In genomic region chr15:52257734-52258062, GRCh38 we compare ENCODE assay signal across 12 cellular contexts. TPM values are rescaled to one million over a fixed set of nuclear protein-coding genes. Genes with fewer than 3 reads are reported as not detected.
DNase-seq lines count a peak whose midpoint lies in the region; ATAC-seq, FAIRE-seq and TF ChIP-seq lines count a peak whose summit lies in the region.
"Had no signal": no experiment of that assay in that cellular context is flagged by ENCODE, and none has a peak within 500 bp of the region (broad histone marks: within the 10 kb centered on the region; RNA-seq: fewer than 3 reads in every experiment).

No MANE protein-coding gene starts in this region.

- DNase-seq in AG20443 (ENCODE audit: low spot score) = peak; percentile 77
- peak; percentile 57 for DNase-seq in astrocyte (ENCODE audit: low read depth)
- peak; percentile 69 for DNase-seq in kidney epithelial cell (ENCODE audit: low read depth)
- no peak for DNase-seq in activated CD4-positive, alpha-beta T cell treated with anti-CD3 and anti-CD28 coated beads, Interleukin-2, amount 50 U/mL, for 1 hour
- DNase-seq in activated CD4-positive, alpha-beta T cell treated with anti-CD3 and anti-CD28 coated beads, Interleukin-2, amount 10 ng/mL, durations not matched to agents 7 days and 5 days = no peak
- DNase-seq: CD4-positive, CD25-positive, alpha-beta regulatory T cell; sigmoid colon had no signal

- no peaks in the 10 kb centered on the region for H3K9me3 ChIP-seq in astrocyte (ENCODE audit: insufficient read depth, low read depth, low read length)
- H3K9me3 ChIP-seq: sigmoid colon, SJSA1 had no signal

- ATAC-seq in GM18861 (IDR thresholded peaks at IDR 0.05; ENCODE audit: unreplicated experiment) (no peak), GM21723 (IDR thresholded peaks at IDR 0.05; ENCODE audit: unreplicated experiment) (no peak)
- ATAC-seq: stimulated activated effector memory CD8-positive, alpha-beta T cell treated with anti-CD3 and anti-CD28 coated beads, Interleukin-12 subunit alpha, Interleukin-12 subunit beta, amount 100 ng/mL, for 72 hours had no signal

- POLR2A ChIA-PET in activated CD4-positive, alpha-beta T cell treated with anti-CD3 and anti-CD28 coated beads, Interleukin-2, amount 10 ng/mL, durations not matched to agents 7 days and 5 days (lab: Charles Lee) = no interaction called here

- CTCF ChIA-PET in activated CD4-positive, alpha-beta T cell treated with anti-CD3 and anti-CD28 coated beads, Interleukin-2, amount 10 ng/mL, durations not matched to agents 7 days and 5 days (lab: Charles Lee) = interaction anchor here (1.1 to 4.3 kb wide), 8 partner anchors 9 to 477 kb away, joined by 3 to 31 read pairs (median 4); no protein-coding TSS in a partner anchor

- H3K4me1 Mint-ChIP-seq in astrocyte (ENCODE audit: low read depth, unreplicated experiment) = peaks cover 37% of the 10 kb centered on the region
- peaks cover 77% of the 10 kb centered on the region for H3K4me1 Mint-ChIP-seq in activated CD4-positive, alpha-beta T cell treated with anti-CD3 and anti-CD28 coated beads, Interleukin-2, amount 10 ng/mL, durations not matched to agents 7 days and 5 days

- H3K36me3 ChIP-seq in KMS-11 (ENCODE audit: insufficient read depth) (no peaks in the 10 kb centered on the region), astrocyte (ENCODE audit: insufficient read depth, low read length) (no peaks in the 10 kb centered on the region), kidney epithelial cell (ENCODE audit: control insufficient read depth, insufficient read depth, low read length) (no peaks in the 10 kb centered on the region)
- H3K36me3 ChIP-seq: sigmoid colon, SJSA1 had no signal

- peaks cover 2% of the 10 kb centered on the region for H3K27me3 Mint-ChIP-seq in astrocyte (ENCODE audit: low read depth, unreplicated experiment)
- no peaks in the 10 kb centered on the region for H3K27me3 Mint-ChIP-seq in activated CD4-positive, alpha-beta T cell treated with anti-CD3 and anti-CD28 coated beads, Interleukin-2, amount 10 ng/mL, durations not matched to agents 7 days and 5 days

- TF ChIP-seq CTCF in KMS-11 (conservative IDR thresholded peaks at IDR 0.05; ENCODE audit: low read depth, low read length) (no peak), astrocyte (IDR thresholded peaks at IDR 0.05; ENCODE audit: insufficient read depth, low read depth, low read length) (no peak), kidney epithelial cell (IDR thresholded peaks at IDR 0.05; ENCODE audit: insufficient read depth, low read length, poor library complexity, severe bottlenecking) (no peak)

- no peak overlapping the region for H3K4me3 ChIP-seq in KMS-11 (IDR thresholded peaks at IDR 0.05; ENCODE audit: insufficient read depth, low read depth, low read length)
- no peak overlapping the region for H3K4me3 ChIP-seq in astrocyte (ENCODE audit: insufficient read depth, low read depth, low read length)
- H3K4me3 ChIP-seq in kidney epithelial cell (ENCODE audit: low read depth, low read length) = no peak overlapping the region
- H3K4me3 ChIP-seq: sigmoid colon, SJSA1 had no signal

- H3K27ac ChIP-seq in KMS-11 = peak overlapping the region; percentile 49; the same call in 1 of the 2 replicates
- H3K27ac ChIP-seq in astrocyte (ENCODE audit: low read depth, low read length) = no peak overlapping the region
- H3K27ac ChIP-seq: sigmoid colon, SJSA1 had no signal

- H3K4me2 ChIP-seq in KMS-11 (0 out of 2 replicates have a peak overlapping the region, but pooled peaks have one; percentile 65), astrocyte (ENCODE audit: low read length) (peak overlapping the region; percentile 31)

- H4K20me1 ChIP-seq in KMS-11 (ENCODE audit: insufficient read depth) = no peaks in the 10 kb centered on the region
- H4K20me1 ChIP-seq in astrocyte (ENCODE audit: insufficient read depth, low read length) = no peaks in the 10 kb centered on the region

- H3K4me3 Mint-ChIP-seq in astrocyte (ENCODE audit: unreplicated experiment) = no peak overlapping the region
- no peak overlapping the region for H3K4me3 Mint-ChIP-seq in activated CD4-positive, alpha-beta T cell treated with anti-CD3 and anti-CD28 coated beads, Interleukin-2, amount 10 ng/mL, durations not matched to agents 7 days and 5 days

- H3K27me3 ChIP-seq in KMS-11 (ENCODE audit: insufficient read depth, low read depth) = no peaks in the 10 kb centered on the region
- no peaks in the 10 kb centered on the region for H3K27me3 ChIP-seq in astrocyte (ENCODE audit: insufficient read depth, low read length)
- H3K27me3 ChIP-seq in kidney epithelial cell (ENCODE audit: control insufficient read depth, insufficient read depth, low read length) = no peaks in the 10 kb centered on the region
- H3K27me3 ChIP-seq: sigmoid colon, SJSA1 had no signal

- no peak overlapping the region for H3K27ac Mint-ChIP-seq in astrocyte (ENCODE audit: unreplicated experiment)
- H3K27ac Mint-ChIP-seq in activated CD4-positive, alpha-beta T cell treated with anti-CD3 and anti-CD28 coated beads, Interleukin-2, amount 10 ng/mL, durations not matched to agents 7 days and 5 days = no peak overlapping the region
- H3K27ac Mint-ChIP-seq: stimulated activated effector memory CD8-positive, alpha-beta T cell treated with anti-CD3 and anti-CD28 coated beads, Interleukin-12 subunit alpha, Interleukin-12 subunit beta, amount 100 ng/mL, for 72 hours had no signal

- H3K4me1 ChIP-seq in KMS-11 (ENCODE audit: low read depth, poor library complexity, severe bottlenecking) (peaks cover 40% of the 10 kb centered on the region), astrocyte (ENCODE audit: insufficient read depth, low read length) (peaks cover 40% of the 10 kb centered on the region)

- peaks cover 2% of the 10 kb centered on the region for H3K36me3 Mint-ChIP-seq in astrocyte (ENCODE audit: low read depth, unreplicated experiment)
- peaks cover 7% of the 10 kb centered on the region for H3K36me3 Mint-ChIP-seq in activated CD4-positive, alpha-beta T cell treated with anti-CD3 and anti-CD28 coated beads, Interleukin-2, amount 10 ng/mL, durations not matched to agents 7 days and 5 days (ENCODE audit: low read depth)
- H3K36me3 Mint-ChIP-seq: stimulated activated effector memory CD8-positive, alpha-beta T cell treated with anti-CD3 and anti-CD28 coated beads, Interleukin-12 subunit alpha, Interleukin-12 subunit beta, amount 100 ng/mL, for 72 hours had no signal

- H3K9ac ChIP-seq in KMS-11 (no peak overlapping the region), astrocyte (ENCODE audit: low read length) (no peak overlapping the region)

- H2AFZ ChIP-seq in KMS-11 (ENCODE audit: low read depth) (peak overlapping the region; percentile 50; the same call in 1 of the 2 replicates), astrocyte (ENCODE audit: low read depth, low read length) (no peak overlapping the region)

- no peak for FAIRE-seq in astrocyte (lab: Jason Lieb, UNC)

- H3K79me2 ChIP-seq in KMS-11 (ENCODE audit: insufficient read depth, low read depth) (no peaks in the 10 kb centered on the region), astrocyte (ENCODE audit: insufficient read depth, low read length) (no peaks in the 10 kb centered on the region)

- no peaks in the 10 kb centered on the region for H3K9me3 Mint-ChIP-seq in astrocyte (ENCODE audit: unreplicated experiment)
- no peaks in the 10 kb centered on the region for H3K9me3 Mint-ChIP-seq in activated CD4-positive, alpha-beta T cell treated with anti-CD3 and anti-CD28 coated beads, Interleukin-2, amount 10 ng/mL, durations not matched to agents 7 days and 5 days
- H3K9me3 Mint-ChIP-seq: stimulated activated effector memory CD8-positive, alpha-beta T cell treated with anti-CD3 and anti-CD28 coated beads, Interleukin-12 subunit alpha, Interleukin-12 subunit beta, amount 100 ng/mL, for 72 hours had no signal

RNA-seq across cellular contexts. Expression of gene MYO5C, which starts 37.9 kb away (rescaled TPM):
- total RNA-seq in astrocyte (2.7 and 4.5 TPM in 2 replicates), kidney epithelial cell (26.4 and 30.9 TPM in 2 replicates)
- total RNA-seq in activated CD4-positive, alpha-beta T cell treated with anti-CD3 and anti-CD28 coated beads, Interleukin-2, amount 10 ng/mL, durations not matched to agents 7 days and 5 days = 1 to 10 TPM; 2.4 to 2.8 TPM

Comparison
In these comparisons a context has a peak if more than half of its experiments do, and no peak if none do; other contexts are left out.
1. DNase-seq: peak in AG20443 (single experiment), astrocyte (single experiment) and kidney epithelial cell (single experiment); none in activated CD4-positive, alpha-beta T cell treated with anti-CD3 and anti-CD28 coated beads, Interleukin-2, amount 50 U/mL, for 1 hour (single experiment) and activated CD4-positive, alpha-beta T cell treated with anti-CD3 and anti-CD28 coated beads, Interleukin-2, amount 10 ng/mL, durations not matched to agents 7 days and 5 days (single experiment).